Comparison of ENCODE assay signal across 18 cellular contexts in genomic region chr9:111069233-111069632, GRCh38. TPM values are rescaled to one million over a fixed set of nuclear protein-coding genes. Genes with fewer than 3 reads are reported as not detected.
DNase-seq lines count a peak whose midpoint lies in the region; ATAC-seq and TF ChIP-seq lines count a peak whose summit lies in the region.
"Had no signal": no experiment of that assay in that cellular context is flagged by ENCODE, and none has a peak within 500 bp of the region (broad histone marks: within the 10 kb centered on the region; RNA-seq: fewer than 3 reads in every experiment).

No MANE protein-coding gene starts in this region.

- peaks cover 24% of the 10 kb centered on the region for H3F3A ChIP-seq in GM23248 (ENCODE audit: insufficient read depth)
- H3F3A ChIP-seq in GM23338 (replicated peaks; ENCODE audit: low read depth): no peaks in the 10 kb centered on the region

- H3K27me3 Mint-ChIP-seq in nephron (ENCODE audit: low read depth): peaks cover 4% of the 10 kb centered on the region
- H3K27me3 Mint-ChIP-seq in GM23338 (ENCODE audit: insufficient read depth, low read depth, poor library complexity): peaks cover 5% of the 10 kb centered on the region
- H3K27me3 Mint-ChIP-seq: B cell had no signal

- in situ Hi-C loops in GM23248 (cut with MboI): no loop called here

- no peaks in the 10 kb centered on the region for H3K36me3 Mint-ChIP-seq in nephron (ENCODE audit: low read depth)
- H3K36me3 Mint-ChIP-seq in GM23338 (ENCODE audit: low read depth): no peaks in the 10 kb centered on the region
- H3K36me3 Mint-ChIP-seq: CD4-positive, alpha-beta memory T cell had no signal

- H3K9me2 ChIP-seq in GM23248 (ENCODE audit: insufficient read depth) (no peaks in the 10 kb centered on the region), GM23338 (ENCODE audit: insufficient read depth) (no peaks in the 10 kb centered on the region)

- H3K9me3 ChIP-seq in GM23248 (ENCODE audit: low read depth) (no peaks in the 10 kb centered on the region), esophagus squamous epithelium (no peaks in the 10 kb centered on the region), tibial nerve (no peaks in the 10 kb centered on the region), ascending aorta (no peaks in the 10 kb centered on the region)
- H3K9me3 ChIP-seq: MG63 had no signal

- peak overlapping the region; percentile 88 to 98 (median 98) for H3K27ac Mint-ChIP-seq in nephron
- H3K27ac Mint-ChIP-seq in GM23338: no peak overlapping the region
- H3K27ac Mint-ChIP-seq: B cell; CD4-positive, alpha-beta memory T cell had no signal

- TF ChIP-seq CTCF in esophagus squamous epithelium (IDR thresholded peaks at IDR 0.05): no peak
- no peak for TF ChIP-seq CTCF in nephron (IDR thresholded peaks at IDR 0.05; ENCODE audit: unreplicated experiment in 3 of 3)
- TF ChIP-seq CTCF in tibial nerve (IDR thresholded peaks at IDR 0.05): no peak
- no peak for TF ChIP-seq CTCF in ascending aorta (IDR thresholded peaks at IDR 0.05)
- TF ChIP-seq CTCF in GM23338 (conservative IDR thresholded peaks at IDR 0.05; ENCODE audit: low read depth in 2 of 2): no peak

- H3K9me3 Mint-ChIP-seq in nephron (no peaks in the 10 kb centered on the region), GM23338 (no peaks in the 10 kb centered on the region)

- H3K4me1 Mint-ChIP-seq in nephron: peaks cover 38% of the 10 kb centered on the region
- peaks cover 5% of the 10 kb centered on the region; the same call in 2 of the 3 replicates for H3K4me1 Mint-ChIP-seq in GM23338
- H3K4me1 Mint-ChIP-seq: B cell; CD4-positive, alpha-beta memory T cell had no signal

- H3K4me1 ChIP-seq in GM23248 (ENCODE audit: insufficient read depth) (peaks cover 28% of the 10 kb centered on the region), esophagus squamous epithelium (peaks cover 0 to 5% (median 0%) of the 10 kb centered on the region in 3 donors), tibial nerve (peaks cover 0 to 42% (median 21%) of the 10 kb centered on the region in 4 donors), ascending aorta (no peaks in the 10 kb centered on the region), GM23338 (ENCODE audit: insufficient read depth) (peaks cover 12% of the 10 kb centered on the region)

- no peak for TF ChIP-seq EP300 in tibial nerve (IDR thresholded peaks at IDR 0.05)

- no peak overlapping the region for H3K4me3 ChIP-seq in GM23248
- H3K4me3 ChIP-seq in esophagus squamous epithelium: no peak overlapping the region
- no peak overlapping the region for H3K4me3 ChIP-seq in tibial nerve
- no peak overlapping the region for H3K4me3 ChIP-seq in ascending aorta
- H3K4me3 ChIP-seq in GM23338: no peak overlapping the region
- H3K4me3 ChIP-seq: MG63 had no signal

- H3K4me2 ChIP-seq in GM23248 (ENCODE audit: unreplicated experiment): no peak overlapping the region
- no peak overlapping the region for H3K4me2 ChIP-seq in GM23338
- H3K4me2 ChIP-seq: KMS-11 had no signal

- WGBS in GM23248 (ENCODE audit: low coverage in 1 of 2, low lambda C conversion rate in 2 of 2, missing lambda C conversion rate in 2 of 2), 2 experiments: 72 to 80% methylated on average over 2 of the region's 2 CpGs
- WGBS in esophagus squamous epithelium, 2 donors: 65 to 78% methylated on average over 2 of the region's 2 CpGs
- WGBS in tibial nerve, 2 donors: 25 to 33% methylated on average over 2 of the region's 2 CpGs

- H2AFZ ChIP-seq in GM23248 (no peak overlapping the region), GM23338 (no peak overlapping the region)

- no peak overlapping the region for H3K4me3 Mint-ChIP-seq in nephron
- no peak overlapping the region for H3K4me3 Mint-ChIP-seq in GM23338
- H3K4me3 Mint-ChIP-seq: B cell; CD4-positive, alpha-beta memory T cell had no signal

- ATAC-seq in GM23338: no peak
- ATAC-seq: Panc1 had no signal

- no peaks in the 10 kb centered on the region for H3K36me3 ChIP-seq in GM23248 (ENCODE audit: low read depth)
- H3K36me3 ChIP-seq in esophagus squamous epithelium: no peaks in the 10 kb centered on the region
- no peaks in the 10 kb centered on the region for H3K36me3 ChIP-seq in tibial nerve
- H3K36me3 ChIP-seq in ascending aorta: no peaks in the 10 kb centered on the region
- no peaks in the 10 kb centered on the region for H3K36me3 ChIP-seq in GM23338 (ENCODE audit: insufficient read depth)
- H3K36me3 ChIP-seq: MG63 had no signal

- H4K20me1 ChIP-seq in GM23248 (ENCODE audit: insufficient read depth) (no peaks in the 10 kb centered on the region), GM23338 (replicated peaks; ENCODE audit: insufficient read depth) (no peaks in the 10 kb centered on the region)

- TF ChIP-seq POLR2A in esophagus squamous epithelium (IDR thresholded peaks at IDR 0.05) (no peak), tibial nerve (IDR thresholded peaks at IDR 0.05) (no peak)

- intact Hi-C loops in esophagus squamous epithelium (cut with DNase I): no loop called here
- intact Hi-C loops in ascending aorta (cut with DNase I): no loop called here

- H3K9ac ChIP-seq in GM23248: peak overlapping the region; percentile 76; the same call in 1 of the 2 replicates
- H3K9ac ChIP-seq: KMS-11 had no signal

- H3K79me2 ChIP-seq in GM23248 (ENCODE audit: insufficient read depth) (no peaks in the 10 kb centered on the region), GM23338 (replicated peaks; ENCODE audit: insufficient read depth) (no peaks in the 10 kb centered on the region)

- DNase-seq in GM23248 (no peak), esophagus squamous epithelium (lab: John Stamatoyannopoulos, UW) (no peak), tibial nerve (ENCODE audit: low spot score in 2 of 2) (no peak), ascending aorta (ENCODE audit: low spot score in 2 of 2) (no peak), superior temporal gyrus (ENCODE audit: extremely low spot score) (no peak), GM23338 (ENCODE audit: low spot score) (no peak)
- DNase-seq: Calu3; CD4-positive, alpha-beta memory T cell; H7; MG63; NCI-H1092; NCI-H146; NCI-H2227 treated with DMSO at 0.1 percent for 48 hours; NCI-H524 had no signal

- H3K27me3 ChIP-seq in GM23248 (replicated peaks; ENCODE audit: insufficient read depth) (no peaks in the 10 kb centered on the region), esophagus squamous epithelium (peaks cover 0 to 4% (median 0%) of the 10 kb centered on the region in 4 donors), tibial nerve (no peaks in the 10 kb centered on the region), ascending aorta (no peaks in the 10 kb centered on the region), GM23338 (ENCODE audit: insufficient read depth) (no peaks in the 10 kb centered on the region)
- H3K27me3 ChIP-seq: MG63 had no signal

- H3K27ac ChIP-seq in GM23248 (peak overlapping the region; percentile 83; the same call in 1 of the 2 replicates), esophagus squamous epithelium (peak overlapping the region in 3 of 4 donors; percentile 39 to 73 (median 56)), tibial nerve (peak overlapping the region; percentile 59 to 90 (median 74)), ascending aorta (no peak overlapping the region), GM23338 (ENCODE audit: low read depth) (no peak overlapping the region)
- H3K27ac ChIP-seq: KMS-11 had no signal

TF ChIP-seq in GM23338, 12 proteins besides CTCF, POLR2A, EP300 and RAD21 (continues in another document):
- no peak for TF ChIP-seq ZNF114 (CRISPR knock-in tag; IDR thresholded peaks at IDR 0.05)
- no peak for TF ChIP-seq CREB1 (CRISPR knock-in tag; IDR thresholded peaks at IDR 0.05; ENCODE audit: low read depth)
- no peak for TF ChIP-seq EZH2phosphoT487 (IDR thresholded peaks at IDR 0.05; ENCODE audit: unreplicated experiment)

RNA-seq across cellular contexts. Expression of gene LPAR1, which starts 31.0 kb away (rescaled TPM):
- 90.3 and 90.8 TPM in 2 replicates for total RNA-seq in GM23248 (2014; rRNA removed; shearing (Covaris generic))
- polyA plus RNA-seq in GM23248 (2016; fragmentation: Nextera tagmentation; extraction: Ambion mirVana) (40.1 and 45.7 TPM in 2 replicates), GM23338 (2016; fragmentation: Nextera tagmentation; extraction: Ambion mirVana) (0.66 and 1.0 TPM in 2 replicates)
- total RNA-seq in esophagus squamous epithelium (10 to 100 TPM in 2 of 4 donors, 1 to 10 TPM in 2; 6.3 to 59.5 (median 14.1) TPM), tibial nerve (100 to 1,000 TPM; 156 to 238 (median 199) TPM), ascending aorta (35.4 TPM)
- total RNA-seq in GM23338 (2014; rRNA removed; shearing (Covaris generic)): 2.9 and 3.8 TPM in 2 replicates
- total RNA-seq: B cell had no signal
- polyA plus RNA-seq: CD4-positive, alpha-beta memory T cell had no signal

Comparison
In these comparisons a context has a peak if more than half of its experiments do, and no peak if none do; other contexts are left out.
1. H3K27ac ChIP-seq: peak in GM23248 (single experiment), esophagus squamous epithelium (3 of 4) and tibial nerve (4 of 4); none in ascending aorta (0 of 2) and GM23338 (single experiment).